ENCODE assay signal across 1 cellular context in the genomic region with DNA sequence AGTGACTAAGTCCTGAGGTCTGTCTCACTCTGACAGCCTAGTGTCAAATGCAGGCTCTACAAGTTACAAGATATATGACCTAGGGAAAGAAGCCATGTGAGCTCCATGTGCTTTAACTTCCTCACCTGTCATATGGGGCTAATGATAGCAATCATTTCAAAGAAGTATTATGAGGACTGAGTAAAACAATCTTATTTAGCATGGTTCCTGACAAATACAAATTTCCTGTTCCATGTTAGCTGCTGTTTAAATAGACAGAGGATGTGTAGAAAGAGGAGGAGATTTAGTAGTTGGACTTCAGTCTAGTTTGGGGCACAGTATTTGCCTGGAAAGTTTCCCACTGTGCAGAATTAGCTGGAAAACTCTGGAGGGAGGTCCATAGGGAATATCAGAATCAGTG.
TF ChIP-seq lines count a peak whose summit lies in the region.

No MANE protein-coding gene starts in this region.

TF ChIP-seq in HepG2, 621 proteins besides CTCF, POLR2A, EP300 and RAD21 (continued from another document and continues in another):
- TF ChIP-seq SAFB2 (CRISPR knock-in tag; IDR thresholded peaks at IDR 0.05; ENCODE audit: borderline replicate concordance, low read depth) (no peak), ZBTB20 (CRISPR knock-in tag; IDR thresholded peaks at IDR 0.05; ENCODE audit: borderline replicate concordance, low read depth) (peak; percentile 40; the same call in 1 of the 2 replicates), CHD2 (IDR thresholded peaks at IDR 0.05; ENCODE audit: low read depth, low read length) (no peak), SMYD3 (CRISPR knock-in tag; IDR thresholded peaks at IDR 0.05) (peak; percentile 43; the same call in 1 of the 2 replicates), ZNF552 (CRISPR knock-in tag; IDR thresholded peaks at IDR 0.05; ENCODE audit: borderline replicate concordance) (no peak), ADNP (CRISPR knock-in tag; IDR thresholded peaks at IDR 0.05) (no peak), ZFX (CRISPR knock-in tag; IDR thresholded peaks at IDR 0.05; ENCODE audit: low read depth) (no peak), ZNF792 (CRISPR knock-in tag; IDR thresholded peaks at IDR 0.05) (peak; percentile 71; the same call in 1 of the 2 replicates), TARDBP (CRISPR knock-in tag; IDR thresholded peaks at IDR 0.05) (peak; percentile 92), ZNF83 (CRISPR knock-in tag; IDR thresholded peaks at IDR 0.05; ENCODE audit: borderline replicate concordance) (no peak), ZNF75D (CRISPR knock-in tag; IDR thresholded peaks at IDR 0.05; ENCODE audit: borderline replicate concordance) (no peak), SATB2 (CRISPR knock-in tag; IDR thresholded peaks at IDR 0.05) (peak; percentile 91), ZNF780A (CRISPR knock-in tag; IDR thresholded peaks at IDR 0.05) (no peak), REPIN1 (CRISPR knock-in tag; IDR thresholded peaks at IDR 0.05; ENCODE audit: borderline replicate concordance, low read depth) (0 out of 2 replicates have a peak, but pooled peaks have one; percentile 70), ZNF850 (CRISPR knock-in tag; conservative IDR thresholded peaks at IDR 0.05) (no peak), HNF4A (CRISPR knock-in tag; IDR thresholded peaks at IDR 0.05) (peak; percentile 93), ONECUT2 (CRISPR knock-in tag; IDR thresholded peaks at IDR 0.05) (peak; percentile 32; the same call in 1 of the 2 replicates), ZNF788 (CRISPR knock-in tag; IDR thresholded peaks at IDR 0.05; ENCODE audit: borderline replicate concordance) (no peak)
- TF ChIP-seq, protein P1, sequence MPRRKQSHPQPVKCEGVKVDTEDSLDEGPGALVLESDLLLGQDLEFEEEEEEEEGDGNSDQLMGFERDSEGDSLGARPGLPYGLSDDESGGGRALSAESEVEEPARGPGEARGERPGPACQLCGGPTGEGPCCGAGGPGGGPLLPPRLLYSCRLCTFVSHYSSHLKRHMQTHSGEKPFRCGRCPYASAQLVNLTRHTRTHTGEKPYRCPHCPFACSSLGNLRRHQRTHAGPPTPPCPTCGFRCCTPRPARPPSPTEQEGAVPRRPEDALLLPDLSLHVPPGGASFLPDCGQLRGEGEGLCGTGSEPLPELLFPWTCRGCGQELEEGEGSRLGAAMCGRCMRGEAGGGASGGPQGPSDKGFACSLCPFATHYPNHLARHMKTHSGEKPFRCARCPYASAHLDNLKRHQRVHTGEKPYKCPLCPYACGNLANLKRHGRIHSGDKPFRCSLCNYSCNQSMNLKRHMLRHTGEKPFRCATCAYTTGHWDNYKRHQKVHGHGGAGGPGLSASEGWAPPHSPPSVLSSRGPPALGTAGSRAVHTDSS (CRISPR knock-in tag; conservative IDR thresholded peaks at IDR 0.05), result no peak
- TF ChIP-seq, protein P2, sequence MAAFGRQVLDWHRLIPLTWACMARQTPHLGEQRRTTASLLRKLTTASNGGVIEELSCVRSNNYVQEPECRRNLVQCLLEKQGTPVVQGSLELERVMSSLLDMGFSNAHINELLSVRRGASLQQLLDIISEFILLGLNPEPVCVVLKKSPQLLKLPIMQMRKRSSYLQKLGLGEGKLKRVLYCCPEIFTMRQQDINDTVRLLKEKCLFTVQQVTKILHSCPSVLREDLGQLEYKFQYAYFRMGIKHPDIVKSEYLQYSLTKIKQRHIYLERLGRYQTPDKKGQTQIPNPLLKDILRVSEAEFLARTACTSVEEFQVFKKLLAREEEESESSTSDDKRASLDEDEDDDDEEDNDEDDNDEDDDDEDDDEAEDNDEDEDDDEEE (CRISPR knock-in tag; IDR thresholded peaks at IDR 0.05), result no peak
- TF ChIP-seq, protein P3, sequence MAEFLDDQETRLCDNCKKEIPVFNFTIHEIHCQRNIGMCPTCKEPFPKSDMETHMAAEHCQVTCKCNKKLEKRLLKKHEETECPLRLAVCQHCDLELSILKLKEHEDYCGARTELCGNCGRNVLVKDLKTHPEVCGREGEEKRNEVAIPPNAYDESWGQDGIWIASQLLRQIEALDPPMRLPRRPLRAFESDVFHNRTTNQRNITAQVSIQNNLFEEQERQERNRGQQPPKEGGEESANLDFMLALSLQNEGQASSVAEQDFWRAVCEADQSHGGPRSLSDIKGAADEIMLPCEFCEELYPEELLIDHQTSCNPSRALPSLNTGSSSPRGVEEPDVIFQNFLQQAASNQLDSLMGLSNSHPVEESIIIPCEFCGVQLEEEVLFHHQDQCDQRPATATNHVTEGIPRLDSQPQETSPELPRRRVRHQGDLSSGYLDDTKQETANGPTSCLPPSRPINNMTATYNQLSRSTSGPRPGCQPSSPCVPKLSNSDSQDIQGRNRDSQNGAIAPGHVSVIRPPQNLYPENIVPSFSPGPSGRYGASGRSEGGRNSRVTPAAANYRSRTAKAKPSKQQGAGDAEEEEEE (CRISPR knock-in tag; IDR thresholded peaks at IDR 0.05; ENCODE audit: borderline replicate concordance), result no peak
- TF ChIP-seq, protein P4, sequence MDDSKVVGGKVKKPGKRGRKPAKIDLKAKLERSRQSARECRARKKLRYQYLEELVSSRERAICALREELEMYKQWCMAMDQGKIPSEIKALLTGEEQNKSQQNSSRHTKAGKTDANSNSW (CRISPR knock-in tag; IDR thresholded peaks at IDR 0.05; ENCODE audit: borderline replicate concordance), result no peak
- TF ChIP-seq, protein P5, sequence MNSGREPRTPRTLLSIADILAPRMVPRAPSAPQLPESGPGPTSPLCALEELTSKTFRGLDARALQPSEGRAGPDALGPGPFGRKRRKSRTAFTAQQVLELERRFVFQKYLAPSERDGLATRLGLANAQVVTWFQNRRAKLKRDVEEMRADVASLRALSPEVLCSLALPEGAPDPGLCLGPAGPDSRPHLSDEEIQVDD (CRISPR knock-in tag; IDR thresholded peaks at IDR 0.05; ENCODE audit: borderline replicate concordance), result no peak
- TF ChIP-seq, protein P6, sequence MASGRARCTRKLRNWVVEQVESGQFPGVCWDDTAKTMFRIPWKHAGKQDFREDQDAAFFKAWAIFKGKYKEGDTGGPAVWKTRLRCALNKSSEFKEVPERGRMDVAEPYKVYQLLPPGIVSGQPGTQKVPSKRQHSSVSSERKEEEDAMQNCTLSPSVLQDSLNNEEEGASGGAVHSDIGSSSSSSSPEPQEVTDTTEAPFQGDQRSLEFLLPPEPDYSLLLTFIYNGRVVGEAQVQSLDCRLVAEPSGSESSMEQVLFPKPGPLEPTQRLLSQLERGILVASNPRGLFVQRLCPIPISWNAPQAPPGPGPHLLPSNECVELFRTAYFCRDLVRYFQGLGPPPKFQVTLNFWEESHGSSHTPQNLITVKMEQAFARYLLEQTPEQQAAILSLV (CRISPR knock-in tag; IDR thresholded peaks at IDR 0.05; ENCODE audit: borderline replicate concordance), result no peak
- TF ChIP-seq, protein P7, sequence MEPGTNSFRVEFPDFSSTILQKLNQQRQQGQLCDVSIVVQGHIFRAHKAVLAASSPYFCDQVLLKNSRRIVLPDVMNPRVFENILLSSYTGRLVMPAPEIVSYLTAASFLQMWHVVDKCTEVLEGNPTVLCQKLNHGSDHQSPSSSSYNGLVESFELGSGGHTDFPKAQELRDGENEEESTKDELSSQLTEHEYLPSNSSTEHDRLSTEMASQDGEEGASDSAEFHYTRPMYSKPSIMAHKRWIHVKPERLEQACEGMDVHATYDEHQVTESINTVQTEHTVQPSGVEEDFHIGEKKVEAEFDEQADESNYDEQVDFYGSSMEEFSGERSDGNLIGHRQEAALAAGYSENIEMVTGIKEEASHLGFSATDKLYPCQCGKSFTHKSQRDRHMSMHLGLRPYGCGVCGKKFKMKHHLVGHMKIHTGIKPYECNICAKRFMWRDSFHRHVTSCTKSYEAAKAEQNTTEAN (CRISPR knock-in tag; conservative IDR thresholded peaks at IDR 0.05), result peak; percentile 86
- TF ChIP-seq, protein P8, sequence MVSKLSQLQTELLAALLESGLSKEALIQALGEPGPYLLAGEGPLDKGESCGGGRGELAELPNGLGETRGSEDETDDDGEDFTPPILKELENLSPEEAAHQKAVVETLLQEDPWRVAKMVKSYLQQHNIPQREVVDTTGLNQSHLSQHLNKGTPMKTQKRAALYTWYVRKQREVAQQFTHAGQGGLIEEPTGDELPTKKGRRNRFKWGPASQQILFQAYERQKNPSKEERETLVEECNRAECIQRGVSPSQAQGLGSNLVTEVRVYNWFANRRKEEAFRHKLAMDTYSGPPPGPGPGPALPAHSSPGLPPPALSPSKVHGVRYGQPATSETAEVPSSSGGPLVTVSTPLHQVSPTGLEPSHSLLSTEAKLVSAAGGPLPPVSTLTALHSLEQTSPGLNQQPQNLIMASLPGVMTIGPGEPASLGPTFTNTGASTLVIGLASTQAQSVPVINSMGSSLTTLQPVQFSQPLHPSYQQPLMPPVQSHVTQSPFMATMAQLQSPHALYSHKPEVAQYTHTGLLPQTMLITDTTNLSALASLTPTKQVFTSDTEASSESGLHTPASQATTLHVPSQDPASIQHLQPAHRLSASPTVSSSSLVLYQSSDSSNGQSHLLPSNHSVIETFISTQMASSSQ (IDR thresholded peaks at IDR 0.05; ENCODE audit: low read depth), result peak; percentile 46; the same call in 1 of the 2 replicates
- TF ChIP-seq, protein P8 (CRISPR knock-in tag; IDR thresholded peaks at IDR 0.05; ENCODE audit: borderline replicate concordance), result no peak
- TF ChIP-seq, protein P9, sequence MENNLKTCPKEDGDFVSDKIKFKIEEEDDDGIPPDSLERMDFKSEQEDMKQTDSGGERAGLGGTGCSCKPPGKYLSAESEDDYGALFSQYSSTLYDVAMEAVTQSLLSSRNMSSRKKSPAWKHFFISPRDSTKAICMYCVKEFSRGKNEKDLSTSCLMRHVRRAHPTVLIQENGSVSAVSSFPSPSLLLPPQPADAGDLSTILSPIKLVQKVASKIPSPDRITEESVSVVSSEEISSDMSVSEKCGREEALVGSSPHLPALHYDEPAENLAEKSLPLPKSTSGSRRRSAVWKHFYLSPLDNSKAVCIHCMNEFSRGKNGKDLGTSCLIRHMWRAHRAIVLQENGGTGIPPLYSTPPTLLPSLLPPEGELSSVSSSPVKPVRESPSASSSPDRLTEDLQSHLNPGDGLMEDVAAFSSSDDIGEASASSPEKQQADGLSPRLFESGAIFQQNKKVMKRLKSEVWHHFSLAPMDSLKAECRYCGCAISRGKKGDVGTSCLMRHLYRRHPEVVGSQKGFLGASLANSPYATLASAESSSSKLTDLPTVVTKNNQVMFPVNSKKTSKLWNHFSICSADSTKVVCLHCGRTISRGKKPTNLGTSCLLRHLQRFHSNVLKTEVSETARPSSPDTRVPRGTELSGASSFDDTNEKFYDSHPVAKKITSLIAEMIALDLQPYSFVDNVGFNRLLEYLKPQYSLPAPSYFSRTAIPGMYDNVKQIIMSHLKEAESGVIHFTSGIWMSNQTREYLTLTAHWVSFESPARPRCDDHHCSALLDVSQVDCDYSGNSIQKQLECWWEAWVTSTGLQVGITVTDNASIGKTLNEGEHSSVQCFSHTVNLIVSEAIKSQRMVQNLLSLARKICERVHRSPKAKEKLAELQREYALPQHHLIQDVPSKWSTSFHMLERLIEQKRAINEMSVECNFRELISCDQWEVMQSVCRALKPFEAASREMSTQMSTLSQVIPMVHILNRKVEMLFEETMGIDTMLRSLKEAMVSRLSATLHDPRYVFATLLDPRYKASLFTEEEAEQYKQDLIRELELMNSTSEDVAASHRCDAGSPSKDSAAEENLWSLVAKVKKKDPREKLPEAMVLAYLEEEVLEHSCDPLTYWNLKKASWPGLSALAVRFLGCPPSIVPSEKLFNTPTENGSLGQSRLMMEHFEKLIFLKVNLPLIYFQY (CRISPR knock-in tag; IDR thresholded peaks at IDR 0.05; ENCODE audit: borderline replicate concordance), result no peak
- TF ChIP-seq, protein P10, sequence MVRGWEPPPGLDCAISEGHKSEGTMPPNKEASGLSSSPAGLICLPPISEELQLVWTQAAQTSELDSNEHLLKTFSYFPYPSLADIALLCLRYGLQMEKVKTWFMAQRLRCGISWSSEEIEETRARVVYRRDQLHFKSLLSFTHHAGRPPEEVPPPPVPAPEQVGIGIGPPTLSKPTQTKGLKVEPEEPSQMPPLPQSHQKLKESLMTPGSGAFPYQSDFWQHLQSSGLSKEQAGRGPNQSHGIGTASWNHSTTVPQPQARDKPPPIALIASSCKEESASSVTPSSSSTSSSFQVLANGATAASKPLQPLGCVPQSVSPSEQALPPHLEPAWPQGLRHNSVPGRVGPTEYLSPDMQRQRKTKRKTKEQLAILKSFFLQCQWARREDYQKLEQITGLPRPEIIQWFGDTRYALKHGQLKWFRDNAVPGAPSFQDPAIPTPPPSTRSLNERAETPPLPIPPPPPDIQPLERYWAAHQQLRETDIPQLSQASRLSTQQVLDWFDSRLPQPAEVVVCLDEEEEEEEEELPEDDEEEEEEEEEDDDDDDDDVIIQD (CRISPR knock-in tag; IDR thresholded peaks at IDR 0.05; ENCODE audit: low read depth), result peak; percentile 89
